In the genomic region with DNA sequence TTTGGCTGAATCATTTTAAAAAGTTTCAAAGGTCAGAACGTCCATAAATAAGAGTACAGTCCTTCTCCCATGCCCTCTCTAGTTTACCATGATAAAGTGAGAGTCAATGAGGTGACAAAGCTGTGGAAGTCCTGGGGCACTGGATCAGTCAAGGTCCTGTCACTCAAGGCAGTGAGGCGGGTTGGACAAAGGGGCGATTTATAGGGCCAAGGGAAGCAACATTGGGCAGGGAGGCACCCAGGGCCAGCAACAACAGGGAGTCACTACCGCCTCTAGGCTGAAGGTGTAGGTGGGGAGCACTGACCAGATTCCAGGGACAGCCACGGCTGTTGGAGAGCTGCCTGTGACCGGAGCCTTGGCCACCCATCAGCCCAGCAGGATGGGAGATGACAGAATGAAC, we compare ENCODE assay signal across 8 cellular contexts.
"Had no signal": no experiment of that assay in that cellular context is flagged by ENCODE, and none has a peak within 500 bp of the region (broad histone marks: within the 10 kb centered on the region; RNA-seq: fewer than 3 reads in every experiment).

No MANE protein-coding gene starts in this region.

- H3K4me2 ChIP-seq: GM23338 had no signal

- H2AFZ ChIP-seq: GM23338 had no signal

- DNase-seq: HFFc6, KG1 had no signal

- FAIRE-seq: H1, H54, HTR-8/SVneo had no signal

- H3K36me3 ChIP-seq: HAP-1 had no signal

- H3K4me3 ChIP-seq: GM23338, HAP-1 had no signal

- H3K4me1 ChIP-seq: HAP-1 had no signal

- ATAC-seq: GM23338, HCT116 had no signal
